ENCODE assay signal across 8 cellular contexts in genomic region chr20:3766832-3767433, GRCh38. TPM values are rescaled to one million over a fixed set of nuclear protein-coding genes. Genes with fewer than 3 reads are reported as not detected.
DNase-seq lines count a peak whose midpoint lies in the region; ATAC-seq, FAIRE-seq and TF ChIP-seq lines count a peak whose summit lies in the region.

No MANE protein-coding gene starts in this region.

- H3K36me3 ChIP-seq in HEK293 (ENCODE audit: control insufficient read depth in 2 of 2, insufficient read depth in 1 of 2, low read length in 2 of 2) (peaks cover 0 to 6% of the 10 kb centered on the region in 2 experiments; a peak in 2 of 3 replicates), astrocyte (ENCODE audit: insufficient read depth, low read length) (no peaks in the 10 kb centered on the region), liver (ENCODE audit: control insufficient read depth in 4 of 4, insufficient read depth in 3 of 4, low read depth in 1 of 4, low read length in 3 of 4) (no peaks in the 10 kb centered on the region), tibial artery (no peaks in the 10 kb centered on the region)

- H3K27ac ChIP-seq in HEK293 (ENCODE audit: extremely low read depth, low read depth, low read length) (peak overlapping the region; percentile 67; the same call in 1 of the 2 replicates), astrocyte (ENCODE audit: low read depth, low read length) (no peak overlapping the region), liver (ENCODE audit: low read depth in 1 of 2, low read length in 2 of 2) (no peak overlapping the region), tibial artery (peak overlapping the region; percentile 43 to 96)

- H3K36me3 Mint-ChIP-seq in astrocyte (ENCODE audit: low read depth, unreplicated experiment): no peaks in the 10 kb centered on the region

- no peak overlapping the region for H3K27ac Mint-ChIP-seq in astrocyte (ENCODE audit: unreplicated experiment)

- no peak for TF ChIP-seq RAD21 in liver (IDR thresholded peaks at IDR 0.05)

- H4K20me1 ChIP-seq in astrocyte (ENCODE audit: insufficient read depth, low read length): peaks cover 17% of the 10 kb centered on the region

- no peak for TF ChIP-seq CTCF in AG09309 (IDR thresholded peaks at IDR 0.05; ENCODE audit: control insufficient read depth, insufficient read depth, low read depth, low read length, missing control alignments)
- no peak for TF ChIP-seq CTCF in HEK293 (tag by site-specific recombination; IDR thresholded peaks at IDR 0.05)
- no peak for TF ChIP-seq CTCF in astrocyte (IDR thresholded peaks at IDR 0.05; ENCODE audit: insufficient read depth, low read depth, low read length)
- no peak for TF ChIP-seq CTCF in liver (IDR thresholded peaks at IDR 0.05; ENCODE audit: low read depth, low read length, missing input control)
- TF ChIP-seq CTCF in tibial artery (IDR thresholded peaks at IDR 0.05): no peak

- POLR2A ChIA-PET in HEK293 (lab: Yijun Ruan, JAX): interaction anchor here (0.7 to 3.1 kb wide), 16 partner anchors 8 to 325 kb away, joined by 3 to 36 read pairs (median 8); partner anchors contain the start of genes AP5S1, CDC25B and SPEF1

- peaks cover 41% of the 10 kb centered on the region for H3K79me2 ChIP-seq in astrocyte (ENCODE audit: insufficient read depth, low read length)

- H3K9ac ChIP-seq in astrocyte (ENCODE audit: low read length) (peak overlapping the region; percentile 81), liver (ENCODE audit: low read depth in 1 of 2, low read length in 2 of 2) (peak overlapping the region in 1 of 2 donors; percentile 17)

- peak overlapping the region; percentile 80 for H2AFZ ChIP-seq in astrocyte (ENCODE audit: low read depth, low read length)

- no peak for FAIRE-seq in astrocyte (lab: Jason Lieb, UNC)

- ATAC-seq in GM19455 (IDR thresholded peaks at IDR 0.05; ENCODE audit: unreplicated experiment): no peak

- 22% methylated on average over 27 of the region's 27 CpGs for WGBS in liver

- DNase-seq in AG09309 (ENCODE audit: low read depth): no peak
- DNase-seq in astrocyte (ENCODE audit: low read depth): no peak
- DNase-seq in tibial artery: peak in 1 of 2 donors; percentile 71
- no peak for DNase-seq in SHP77 treated with DMSO at 0.1 percent for 48 hours (lab: John Stamatoyannopoulos, UW)
- no peak for DNase-seq in NK-92 treated with Interleukin-12 subunit alpha and Interleukin-12 subunit beta, amount 100 ng/mL, for 24 hours (lab: John Stamatoyannopoulos, UW)

- peak overlapping the region; percentile 100 for H3K4me2 ChIP-seq in astrocyte (ENCODE audit: low read length)

- peak overlapping the region; percentile 89 for H3K4me3 Mint-ChIP-seq in astrocyte (ENCODE audit: unreplicated experiment)

- no peaks in the 10 kb centered on the region for H3K9me3 Mint-ChIP-seq in astrocyte (ENCODE audit: unreplicated experiment)

- peaks cover 7% of the 10 kb centered on the region for H3K4me1 ChIP-seq in HEK293 (ENCODE audit: control insufficient read depth, insufficient read depth, low read length)
- peaks cover 35% of the 10 kb centered on the region for H3K4me1 ChIP-seq in astrocyte (ENCODE audit: insufficient read depth, low read length)
- peaks cover 3 to 19% (median 14%) of the 10 kb centered on the region in 4 donors for H3K4me1 ChIP-seq in liver (ENCODE audit: control insufficient read depth in 4 of 4, insufficient read depth in 4 of 4, low read length in 3 of 4)
- H3K4me1 ChIP-seq in tibial artery: peaks cover 0 to 22% (median 19%) of the 10 kb centered on the region in 4 donors

- H3K4me3 ChIP-seq in AG09309 (ENCODE audit: control insufficient read depth, low read depth, low read length): peak overlapping the region; percentile 88
- H3K4me3 ChIP-seq in HEK293 (ENCODE audit: low read depth, low read length): peak overlapping the region; percentile 74
- peak overlapping the region; percentile 67 for H3K4me3 ChIP-seq in astrocyte (ENCODE audit: insufficient read depth, low read depth, low read length)
- H3K4me3 ChIP-seq in liver (ENCODE audit: low read depth in 1 of 3, low read length in 3 of 3): peak overlapping the region; percentile 43 to 58 (median 47)
- peak overlapping the region; percentile 74 to 81 for H3K4me3 ChIP-seq in tibial artery

- peaks cover 6% of the 10 kb centered on the region for H3K4me1 Mint-ChIP-seq in astrocyte (ENCODE audit: low read depth, unreplicated experiment)

- H3K27me3 ChIP-seq in astrocyte (ENCODE audit: insufficient read depth, low read length) (no peaks in the 10 kb centered on the region), liver (ENCODE audit: control insufficient read depth in 4 of 4, insufficient read depth in 4 of 4, low read length in 3 of 4) (no peaks in the 10 kb centered on the region), tibial artery (no peaks in the 10 kb centered on the region)

- H3K27me3 Mint-ChIP-seq in astrocyte (ENCODE audit: low read depth, unreplicated experiment): peaks cover 2% of the 10 kb centered on the region

- no peaks in the 10 kb centered on the region for H3K9me3 ChIP-seq in HEK293 (ENCODE audit: control insufficient read depth, insufficient read depth, low read depth, low read length)
- no peaks in the 10 kb centered on the region for H3K9me3 ChIP-seq in astrocyte (ENCODE audit: insufficient read depth, low read depth, low read length)
- H3K9me3 ChIP-seq in liver (ENCODE audit: control insufficient read depth in 4 of 4, low read length in 3 of 4): no peaks in the 10 kb centered on the region
- no peaks in the 10 kb centered on the region for H3K9me3 ChIP-seq in tibial artery

- intact Hi-C loops in tibial artery (cut with DNase I; ENCODE audit: low total_unique reads): loop anchor here (2.0 kb wide), 1 partner anchor 14 kb away; the partner anchor contains the start of gene SPEF1

- CTCF ChIA-PET in HEK293 (lab: Yijun Ruan, JAX): interaction anchor here (1.1 to 10.8 kb wide), 11 partner anchors 9 to 203 kb away, joined by 3 to 133 read pairs (median 10); partner anchors contain the start of gene SPEF1

TF ChIP-seq in HEK293, 187 proteins besides CTCF, POLR2A, EP300 and RAD21 (continues in another document):
- TF ChIP-seq ZBTB17 (tag by site-specific recombination; IDR thresholded peaks at IDR 0.05) (peak; percentile 35; the same call in 1 of the 2 replicates), ZNF391 (tag by site-specific recombination; IDR thresholded peaks at IDR 0.05; ENCODE audit: borderline replicate concordance, low read depth) (no peak), ZNF311 (tag by site-specific recombination; IDR thresholded peaks at IDR 0.05; ENCODE audit: borderline replicate concordance) (no peak)

TF ChIP-seq in liver, 16 proteins besides CTCF, POLR2A, EP300 and RAD21 (continues in another document):
- TF ChIP-seq, protein P1, sequence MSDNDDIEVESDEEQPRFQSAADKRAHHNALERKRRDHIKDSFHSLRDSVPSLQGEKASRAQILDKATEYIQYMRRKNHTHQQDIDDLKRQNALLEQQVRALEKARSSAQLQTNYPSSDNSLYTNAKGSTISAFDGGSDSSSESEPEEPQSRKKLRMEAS (IDR thresholded peaks at IDR 0.05): no peak
- TF ChIP-seq JUND (IDR thresholded peaks at IDR 0.05) (no peak), FOXA1 (IDR thresholded peaks at IDR 0.05) (no peak), ATF3 (IDR thresholded peaks at IDR 0.05) (no peak), GABPA (IDR thresholded peaks at IDR 0.05 in 1 of 2, conservative IDR thresholded peaks at IDR 0.05 in 1 of 2) (no peak), FOXA2 (IDR thresholded peaks at IDR 0.05) (no peak), HNF4G (IDR thresholded peaks at IDR 0.05) (no peak), TAF1 (conservative IDR thresholded peaks at IDR 0.05) (no peak), EGR1 (IDR thresholded peaks at IDR 0.05; ENCODE audit: low read depth in 2 of 2) (no peak), YY1 (IDR thresholded peaks at IDR 0.05) (no peak), RXRA (IDR thresholded peaks at IDR 0.05) (no peak), NR2F2 (IDR thresholded peaks at IDR 0.05) (no peak), HNF4A (conservative IDR thresholded peaks at IDR 0.05) (no peak)
- TF ChIP-seq, protein P2, sequence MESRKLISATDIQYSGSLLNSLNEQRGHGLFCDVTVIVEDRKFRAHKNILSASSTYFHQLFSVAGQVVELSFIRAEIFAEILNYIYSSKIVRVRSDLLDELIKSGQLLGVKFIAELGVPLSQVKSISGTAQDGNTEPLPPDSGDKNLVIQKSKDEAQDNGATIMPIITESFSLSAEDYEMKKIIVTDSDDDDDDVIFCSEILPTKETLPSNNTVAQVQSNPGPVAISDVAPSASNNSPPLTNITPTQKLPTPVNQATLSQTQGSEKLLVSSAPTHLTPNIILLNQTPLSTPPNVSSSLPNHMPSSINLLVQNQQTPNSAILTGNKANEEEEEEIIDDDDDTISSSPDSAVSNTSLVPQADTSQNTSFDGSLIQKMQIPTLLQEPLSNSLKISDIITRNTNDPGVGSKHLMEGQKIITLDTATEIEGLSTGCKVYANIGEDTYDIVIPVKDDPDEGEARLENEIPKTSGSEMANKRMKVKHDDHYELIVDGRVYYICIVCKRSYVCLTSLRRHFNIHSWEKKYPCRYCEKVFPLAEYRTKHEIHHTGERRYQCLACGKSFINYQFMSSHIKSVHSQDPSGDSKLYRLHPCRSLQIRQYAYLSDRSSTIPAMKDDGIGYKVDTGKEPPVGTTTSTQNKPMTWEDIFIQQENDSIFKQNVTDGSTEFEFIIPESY (IDR thresholded peaks at IDR 0.05): no peak

RNA-seq across cellular contexts. Expression of gene ADISSP, which starts 0.6 kb away (rescaled TPM):
- total RNA-seq in astrocyte (35.7 and 43.2 TPM in 2 replicates), liver (10 to 100 TPM in 1 of 2 donors, 1 to 10 TPM in 1; 3.8 to 27.3 TPM)
- polyA plus RNA-seq in liver: 10 to 100 TPM in 1 of 2 donors, 1 to 10 TPM in 1; 9.9 to 10.8 TPM

RNA-seq across cellular contexts. Expression of gene SPEF1, which starts 14.3 kb away (rescaled TPM):
- total RNA-seq in astrocyte: 0.45 and 1.2 TPM in 2 replicates
- total RNA-seq in liver: not detected
- not detected for polyA plus RNA-seq in liver

RNA-seq across cellular contexts. Expression of gene CENPB, which starts 19.6 kb away (rescaled TPM):
- 37.0 and 39.1 TPM in 2 replicates for total RNA-seq in astrocyte
- 10 to 100 TPM; 20.3 to 30.5 TPM for total RNA-seq in liver
- 10 to 100 TPM in 1 of 2 donors, 1 to 10 TPM in 1; 4.5 to 32.4 TPM for polyA plus RNA-seq in liver

RNA-seq across cellular contexts. Expression of gene CDC25B, which starts 29.2 kb away (rescaled TPM):
- 8.5 and 8.8 TPM in 2 replicates for total RNA-seq in astrocyte
- 10 to 100 TPM in 1 of 2 donors, 1 to 10 TPM in 1; 4.4 to 11.9 TPM for total RNA-seq in liver
- 10 to 100 TPM in 1 of 2 donors, 1 to 10 TPM in 1; 6.5 to 12.9 TPM for polyA plus RNA-seq in liver

RNA-seq across cellular contexts. Expression of gene HSPA12B, which starts 34.4 kb away (rescaled TPM):
- total RNA-seq in astrocyte: not detected in 2 replicates
- total RNA-seq in liver: 1 to 10 TPM in 1 of 2 donors, under 1 TPM in 1; 0.98 to 1.8 TPM
- under 1 TPM; 0.72 to 0.76 TPM for polyA plus RNA-seq in liver

Comparison
In these comparisons a context has a peak if more than half of its experiments do, and no peak if none do; other contexts are left out.
1. H3K27ac ChIP-seq: peak in HEK293 (single experiment) and tibial artery (2 of 2); none in astrocyte (single experiment) and liver (0 of 2).
2. Peak in every context shown above with its lines, with median percentiles within 50 percentile points of each other: H3K4me3 ChIP-seq.